ENCODE assay signal across 9 cellular contexts in genomic region chr9:128901822-128902221, GRCh38. TPM values are rescaled to one million over a fixed set of nuclear protein-coding genes. Genes with fewer than 3 reads are reported as not detected.
DNase-seq lines count a peak whose midpoint lies in the region; ATAC-seq and TF ChIP-seq lines count a peak whose summit lies in the region.
"Had no signal": no experiment of that assay in that cellular context is flagged by ENCODE, and none has a peak within 500 bp of the region (broad histone marks: within the 10 kb centered on the region; RNA-seq: fewer than 3 reads in every experiment).

No MANE protein-coding gene starts in this region.

- TF ChIP-seq CTCF in smooth muscle cell (IDR thresholded peaks at IDR 0.05; ENCODE audit: borderline replicate concordance, insufficient read depth, poor library complexity, severe bottlenecking) (no peak), progenitor cell of endocrine pancreas (IDR thresholded peaks at IDR 0.05; ENCODE audit: unreplicated experiment) (no peak)

- no peaks in the 10 kb centered on the region for H3K27me3 ChIP-seq in smooth muscle cell (ENCODE audit: low read depth)

- WGBS in smooth muscle cell (ENCODE audit: low lambda C conversion rate) = 93% methylated on average over 5 of the region's 5 CpGs

- H3F3A ChIP-seq in smooth muscle cell (ENCODE audit: low read depth) = peaks cover 3% of the 10 kb centered on the region

- H3K27ac Mint-ChIP-seq in central memory CD8-positive, alpha-beta T cell (ENCODE audit: low read depth) = peak overlapping the region; percentile 96
- no peak overlapping the region for H3K27ac Mint-ChIP-seq in progenitor cell of endocrine pancreas

- H3K27ac ChIP-seq in smooth muscle cell (ENCODE audit: low read depth) = peak overlapping the region; percentile 49

- H3K27me3 Mint-ChIP-seq in central memory CD8-positive, alpha-beta T cell = no peaks in the 10 kb centered on the region
- H3K27me3 Mint-ChIP-seq in progenitor cell of endocrine pancreas = no peaks in the 10 kb centered on the region

- H3K4me1 Mint-ChIP-seq in central memory CD8-positive, alpha-beta T cell = peaks cover 44% of the 10 kb centered on the region
- no peaks in the 10 kb centered on the region for H3K4me1 Mint-ChIP-seq in progenitor cell of endocrine pancreas (ENCODE audit: low read depth)

- no peaks in the 10 kb centered on the region for H3K4me1 ChIP-seq in smooth muscle cell (ENCODE audit: low read depth)

- no peak overlapping the region for H3K4me2 ChIP-seq in smooth muscle cell

- H4K20me1 ChIP-seq in smooth muscle cell (ENCODE audit: low read depth) = peaks cover 78% of the 10 kb centered on the region

- H3K9me3 ChIP-seq in smooth muscle cell (replicated peaks; ENCODE audit: low read depth) = no peaks in the 10 kb centered on the region

- ATAC-seq in GM18517 (IDR thresholded peaks at IDR 0.05; ENCODE audit: unreplicated experiment) = peak; percentile 17
- ATAC-seq in HG03432 (IDR thresholded peaks at IDR 0.05; ENCODE audit: unreplicated experiment) = peak; percentile 5
- ATAC-seq in central memory CD8-positive, alpha-beta T cell (replicated peaks; ENCODE audit: extremely low read depth, poor library complexity, severe bottlenecking) = no peak
- no peak for ATAC-seq in HG03354 (IDR thresholded peaks at IDR 0.05; ENCODE audit: poor library complexity, severe bottlenecking, unreplicated experiment)

- peak overlapping the region; percentile 69 for H3K4me3 Mint-ChIP-seq in central memory CD8-positive, alpha-beta T cell
- no peak overlapping the region for H3K4me3 Mint-ChIP-seq in progenitor cell of endocrine pancreas (ENCODE audit: low read depth)

- no peaks in the 10 kb centered on the region for H3K36me3 ChIP-seq in smooth muscle cell (ENCODE audit: low read depth)

- H3K9me3 Mint-ChIP-seq in central memory CD8-positive, alpha-beta T cell = no peaks in the 10 kb centered on the region
- no peaks in the 10 kb centered on the region for H3K9me3 Mint-ChIP-seq in progenitor cell of endocrine pancreas (ENCODE audit: low read depth)

- DNase-seq in central memory CD8-positive, alpha-beta T cell (ENCODE audit: low spot score in 2 of 2) = no peak
- DNase-seq in smooth muscle cell (lab: John Stamatoyannopoulos, UW; ENCODE audit: unreplicated experiment) = no peak
- no peak for DNase-seq in NCI-H2107 (lab: John Stamatoyannopoulos, UW)
- no peak for DNase-seq in progenitor cell of endocrine pancreas (ENCODE audit: low spot score, unreplicated experiment)
- no peak for DNase-seq in activated gamma-delta T cell treated with Interleukin-2 at 50 U/mL for 16 hours
- DNase-seq: NCI-H1105 treated with DMSO at 0.1 percent for 48 hours had no signal

- H2AFZ ChIP-seq in smooth muscle cell (ENCODE audit: low read depth) = no peak overlapping the region

- peaks cover 23% of the 10 kb centered on the region for H3K36me3 Mint-ChIP-seq in central memory CD8-positive, alpha-beta T cell (ENCODE audit: insufficient read depth)
- H3K36me3 Mint-ChIP-seq in progenitor cell of endocrine pancreas (ENCODE audit: insufficient read depth) = peaks cover 5% of the 10 kb centered on the region

- no peak overlapping the region for H3K4me3 ChIP-seq in smooth muscle cell

- H3K9ac ChIP-seq in smooth muscle cell (ENCODE audit: low read depth) = no peak overlapping the region

- H3K79me2 ChIP-seq in smooth muscle cell (ENCODE audit: low read depth) = peaks cover 68% of the 10 kb centered on the region

RNA-seq across cellular contexts. Expression of gene PHYHD1, which starts 19.0 kb away (rescaled TPM):
- total RNA-seq in smooth muscle cell (7.3 and 17.3 TPM in 2 replicates), progenitor cell of endocrine pancreas (19.9 and 21.3 TPM in 2 replicates)
- polyA plus RNA-seq in smooth muscle cell = 30.5 and 37.6 TPM in 2 replicates

RNA-seq across cellular contexts. Expression of gene LRRC8A, which starts 19.9 kb away (rescaled TPM):
- total RNA-seq in smooth muscle cell = 44.9 and 50.1 TPM in 2 replicates
- 48.6 and 58.3 TPM in 2 replicates for polyA plus RNA-seq in smooth muscle cell
- total RNA-seq in progenitor cell of endocrine pancreas = 38.2 and 38.8 TPM in 2 replicates

RNA-seq across cellular contexts. Expression of gene KYAT1, which starts 20.1 kb away (rescaled TPM):
- 3.1 and 10.2 TPM in 2 replicates for total RNA-seq in smooth muscle cell
- 7.7 and 9.3 TPM in 2 replicates for polyA plus RNA-seq in smooth muscle cell
- 11.5 and 11.7 TPM in 2 replicates for total RNA-seq in progenitor cell of endocrine pancreas

RNA-seq across cellular contexts. Expression of gene DOLK, which starts 45.6 kb away (rescaled TPM):
- total RNA-seq in smooth muscle cell (14.1 and 18.7 TPM in 2 replicates), progenitor cell of endocrine pancreas (15.5 and 16.3 TPM in 2 replicates)
- 26.2 and 31.3 TPM in 2 replicates for polyA plus RNA-seq in smooth muscle cell

RNA-seq across cellular contexts. Expression of gene NUP188, which starts 45.7 kb away (rescaled TPM):
- total RNA-seq in smooth muscle cell = 40.9 and 45.8 TPM in 2 replicates
- polyA plus RNA-seq in smooth muscle cell = 27.5 and 31.9 TPM in 2 replicates
- total RNA-seq in progenitor cell of endocrine pancreas = 68.3 and 74.8 TPM in 2 replicates

Comparison
In these comparisons a context has a peak if more than half of its experiments do, and no peak if none do; other contexts are left out.
1. ATAC-seq: peak in GM18517 (single experiment) and HG03432 (single experiment); none in central memory CD8-positive, alpha-beta T cell (single experiment) and HG03354 (single experiment).